25 cellular contexts compared by ENCODE assay signal in genomic region chr9:75939712-75940111, GRCh38. TPM values are rescaled to one million over a fixed set of nuclear protein-coding genes. Genes with fewer than 3 reads are reported as not detected.
"Had no signal": no experiment of that assay in that cellular context is flagged by ENCODE, and none has a peak within 500 bp of the region (broad histone marks: within the 10 kb centered on the region; RNA-seq: fewer than 3 reads in every experiment).

No MANE protein-coding gene starts in this region.

- H3K4me3 ChIP-seq: MG63 had no signal

- ATAC-seq: HepG2, Panc1, PC-3, T-cell had no signal

- H3K4me3 Mint-ChIP-seq: T-cell; T-helper 1 cell treated with Interleukin-12 subunit alpha and Interleukin-12 subunit beta and Interleukin-4 antibody, amounts not matched to agents 30 μg/mL and 1 μg/mL, for 36 hours had no signal

- DNase-seq: IMR-90, Karpas-422, KG1, MG63, NCI-H1048, NCI-H1105, NCI-H1417, NCI-H1436 treated with DMSO at 0.1 percent for 48 hours, NCI-H1694, NCI-H187 treated with DMSO at 0.1 percent for 48 hours, NCI-H2081, NCI-H2107, NCI-H2227 treated with DMSO at 0.1 percent for 48 hours, NCI-H510A, NCI-H524 treated with DMSO at 0.1 percent for 48 hours, NCI-H69, NCI-H774, PC-3, SHP77, SK-N-SH, SW 1271, T-cell had no signal

- H3K27ac Mint-ChIP-seq: T-cell; T-helper 1 cell treated with Interleukin-12 subunit alpha and Interleukin-12 subunit beta and Interleukin-4 antibody, amounts not matched to agents 30 μg/mL and 1 μg/mL, for 36 hours had no signal

- H3K9me3 Mint-ChIP-seq: T-cell; T-helper 1 cell treated with Interleukin-12 subunit alpha and Interleukin-12 subunit beta and Interleukin-4 antibody, amounts not matched to agents 30 μg/mL and 1 μg/mL, for 36 hours had no signal

RNA-seq across cellular contexts. Expression of gene PCSK5, which starts 49.2 kb away (rescaled TPM):
- total RNA-seq: PC-3 had no signal
